Comparison of ENCODE assay signal across 8 cellular contexts in the genomic region with DNA sequence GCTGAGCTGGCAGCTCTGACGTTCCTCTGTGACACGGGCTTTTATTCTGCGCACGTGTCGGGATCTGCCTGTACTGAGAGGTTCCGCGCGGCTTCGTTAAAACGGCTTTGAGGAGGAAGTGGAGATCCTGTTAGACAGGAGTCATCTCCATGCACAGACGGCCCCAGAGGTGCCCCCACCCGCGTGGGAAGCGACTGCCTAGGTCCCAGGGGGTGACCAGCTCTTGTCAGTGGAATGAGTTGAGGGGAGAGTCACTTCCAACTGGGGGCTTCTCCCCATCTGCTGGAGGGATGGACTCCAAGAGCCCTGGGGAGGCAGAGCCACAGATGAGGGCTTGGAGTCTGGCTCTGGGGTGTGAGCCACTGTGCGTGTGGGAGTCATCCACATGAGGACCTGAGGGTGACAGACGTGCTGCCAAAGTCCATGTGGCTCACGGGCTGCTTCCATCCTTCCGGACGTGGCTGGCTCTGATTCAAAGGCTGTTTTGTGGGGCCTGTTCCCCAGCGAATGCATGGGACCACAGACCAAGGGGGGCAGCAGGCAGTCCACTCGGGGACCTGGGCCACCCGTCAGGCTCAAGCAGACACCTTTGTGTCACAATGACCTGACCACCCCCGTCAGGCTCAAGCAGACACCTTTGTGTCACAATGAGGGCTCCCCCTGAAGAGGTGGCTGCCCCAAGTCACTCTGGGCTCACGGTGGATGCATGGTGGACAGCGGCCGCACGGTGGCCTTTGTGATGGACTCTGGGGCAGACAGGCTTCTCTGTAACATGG. TPM values are rescaled to one million over a fixed set of nuclear protein-coding genes. Genes with fewer than 3 reads are reported as not detected.
DNase-seq lines count a peak whose midpoint lies in the region; ATAC-seq and TF ChIP-seq lines count a peak whose summit lies in the region.

No MANE protein-coding gene starts in this region.

- H3K36me3 Mint-ChIP-seq in T-cell: peaks cover 5% of the 10 kb centered on the region

- H3K9me3 Mint-ChIP-seq in T-cell: no peaks in the 10 kb centered on the region

- intact Hi-C loops in stomach (cut with DNase I; ENCODE audit: low total_unique reads): no loop called here

- POLR2A ChIA-PET in T-cell (lab: Charles Lee): no interaction called here

- H3K27me3 Mint-ChIP-seq in T-cell: peaks cover 0 to 3% of the 10 kb centered on the region in 2 donors

- H3K9me3 ChIP-seq in stomach: no peaks in the 10 kb centered on the region

- TF ChIP-seq EP300 in stomach (IDR thresholded peaks at IDR 0.05): no peak

- CTCF ChIA-PET in T-cell (lab: Charles Lee): no interaction called here

- no peak for TF ChIP-seq POLR2A in stomach (IDR thresholded peaks at IDR 0.05)

- H3K27me3 ChIP-seq in stomach: peaks cover 0 to 22% (median 3%) of the 10 kb centered on the region in 3 donors

- ATAC-seq in T-cell (replicated peaks in 1 of 4) (peak; percentile 64 to 77 (median 68)), HG03354 (IDR thresholded peaks at IDR 0.05; ENCODE audit: poor library complexity, severe bottlenecking, unreplicated experiment) (no peak)

- H3K36me3 ChIP-seq in stomach: peaks cover 27 to 41% (median 38%) of the 10 kb centered on the region in 4 donors

- 14 to 42% (median 38%) methylated on average over 15 to 27 of the region's 27 CpGs for WGBS in stomach, 5 donors

- no peak for TF ChIP-seq CTCF in stomach (IDR thresholded peaks at IDR 0.05)

- peak; percentile 8 for DNase-seq in DMS79 (lab: John Stamatoyannopoulos, UW)
- DNase-seq in DMS79 treated with DMSO at 0.1 percent for 48 hours (lab: John Stamatoyannopoulos, UW): no peak
- DNase-seq in T-cell: peak in 31 of 34 experiments; percentile 20 to 67 (median 41)
- DNase-seq in cerebellar cortex (ENCODE audit: low spot score): peak; percentile 20
- peak; percentile 50 for DNase-seq in medulla oblongata (ENCODE audit: extremely low spot score)
- DNase-seq in stomach: peak; percentile 60
- no peak for DNase-seq in GOT3 (lab: John Stamatoyannopoulos, UW)

- peak overlapping the region in 1 of 4 donors; percentile 29 for H3K4me3 ChIP-seq in stomach

- H3K4me3 Mint-ChIP-seq in T-cell: peak overlapping the region; percentile 53 to 75 (median 63)

- H3K4me1 Mint-ChIP-seq in T-cell: peaks cover 16 to 28% (median 27%) of the 10 kb centered on the region in 3 donors

- peak overlapping the region in 3 of 5 donors; percentile 12 to 59 (median 24) for H3K27ac ChIP-seq in stomach

- H3K4me1 ChIP-seq in stomach: peaks cover 19 to 29% (median 23%) of the 10 kb centered on the region in 4 donors

- H3K27ac Mint-ChIP-seq in T-cell: peak overlapping the region; percentile 68 to 74

RNA-seq across cellular contexts. Expression of gene PTTG1IP, which starts 26.8 kb away (rescaled TPM):
- 10 to 100 TPM; 73.4 to 91.1 (median 90.2) TPM for total RNA-seq in T-cell
- 100 to 1,000 TPM in 4 of 5 donors, 10 to 100 TPM in 1; 85.7 to 253 (median 164) TPM for total RNA-seq in stomach
- polyA plus RNA-seq in stomach: 10 to 100 TPM; 61.3 to 96.3 (median 75.8) TPM

RNA-seq across cellular contexts. Expression of gene SUMO3, which starts 28.8 kb away (rescaled TPM):
- total RNA-seq in T-cell: 10 to 100 TPM; 49.1 to 77.1 (median 53.7) TPM
- 10 to 100 TPM; 29.5 to 80.1 (median 42.0) TPM for total RNA-seq in stomach
- 10 to 100 TPM; 36.4 to 95.9 (median 78.1) TPM for polyA plus RNA-seq in stomach

RNA-seq across cellular contexts. Expression of gene UBE2G2, which starts 45.1 kb away (rescaled TPM):
- total RNA-seq in T-cell (100 to 1,000 TPM; 124 to 157 (median 134) TPM), stomach (100 to 1,000 TPM in 1 of 5 donors, 10 to 100 TPM in 4; 56.5 to 116 (median 78.2) TPM)
- 10 to 100 TPM; 30.6 to 33.7 (median 32.7) TPM for polyA plus RNA-seq in stomach

Comparison
In these comparisons a context has a peak if more than half of its experiments do, and no peak if none do; other contexts are left out.
1. DNase-seq: peak in DMS79 (single experiment), T-cell (31 of 34), cerebellar cortex (single experiment), medulla oblongata (single experiment) and stomach (single experiment); none in DMS79 treated with DMSO at 0.1 percent for 48 hours (single experiment) and GOT3 (single experiment).